ENCODE assay signal across 7 cellular contexts in genomic region chr22:40826292-40826691, GRCh38. TPM values are rescaled to one million over a fixed set of nuclear protein-coding genes. Genes with fewer than 3 reads are reported as not detected.
A peak's percentile ranks its signal among the peaks of the same experiment; 100 is the strongest.
DNase-seq lines count a peak whose midpoint lies in the region; ATAC-seq, FAIRE-seq and TF ChIP-seq lines count a peak whose summit lies in the region.
"Not testable (repeated sequence)": the region's sequence is repeated elsewhere in the genome, so short reads cannot be mapped to it uniquely, and the experiment has no call there.
"Had no signal": no experiment of that assay in that cellular context is flagged by ENCODE, and none has a peak within 500 bp of the region (broad histone marks: within the 10 kb centered on the region; RNA-seq: fewer than 3 reads in every experiment).

No MANE protein-coding gene starts in this region.

- RAD21 ChIA-PET in HCT116 (lab: Charles Lee; ENCODE audit: low non-redundant PET in 1 of 2, low total read pairs in 2 of 2, uncharacterized antibody in 2 of 2, unreplicated experiment in 2 of 2) = not testable (repeated sequence)

- intact Hi-C loops in HCT116 (cut with micrococcal nuclease); Panc1 (cut with micrococcal nuclease; ENCODE audit: unreplicated experiment); endothelial cell of umbilical vein (cut with micrococcal nuclease): not testable (repeated sequence)

- H3K79me2 ChIP-seq in HCT116 (ENCODE audit: insufficient read depth, low read length) = peaks cover 18% of the 10 kb centered on the region
- H3K79me2 ChIP-seq in endothelial cell of umbilical vein (ENCODE audit: control insufficient read depth, insufficient read depth, low read length) = not testable (repeated sequence)

- not testable (repeated sequence) for H3K9me1 ChIP-seq in endothelial cell of umbilical vein (replicated peaks; ENCODE audit: control insufficient read depth, extremely low read depth, insufficient read depth, low read length)

- not testable (repeated sequence) for H3K9me3 ChIP-seq in HCT116 (ENCODE audit: control insufficient read depth in 1 of 2, insufficient read depth in 1 of 2, low read depth in 1 of 2, low read length in 2 of 2); Panc1 (ENCODE audit: control insufficient read depth, insufficient read depth, low read depth, low read length); endothelial cell of umbilical vein (replicated peaks; ENCODE audit: control insufficient read depth, insufficient read depth, low read length)

- H3K36me3 ChIP-seq in HCT116 (ENCODE audit: control insufficient read depth in 1 of 2, insufficient read depth in 2 of 2, low read length in 2 of 2) = peaks cover 21 to 43% of the 10 kb centered on the region in 2 experiments
- peaks cover 29% of the 10 kb centered on the region for H3K36me3 ChIP-seq in Panc1 (ENCODE audit: control insufficient read depth, insufficient read depth, low read length)
- H3K36me3 ChIP-seq in endothelial cell of umbilical vein (ENCODE audit: control insufficient read depth in 2 of 2, extremely low read depth in 1 of 2, insufficient read depth in 2 of 2, low read length in 2 of 2) = peaks cover 5 to 11% of the 10 kb centered on the region in 2 experiments

- CTCF ChIA-PET in HCT116 (lab: Charles Lee); Panc1 (lab: Charles Lee); endothelial cell of umbilical vein (lab: Charles Lee): not testable (repeated sequence)

- POLR2A ChIA-PET in HCT116 (lab: Charles Lee) = not testable (repeated sequence)
- POLR2A ChIA-PET in Panc1 (lab: Charles Lee) = interaction anchor here (0.6 kb wide), 1 partner anchor 81 kb away, joined by 6 read pairs; no protein-coding TSS in a partner anchor
- POLR2A ChIA-PET in endothelial cell of umbilical vein (lab: Charles Lee) = interaction anchor here (0.6 kb wide), 1 partner anchor 386 kb away, joined by 5 read pairs; no protein-coding TSS in a partner anchor

- in situ Hi-C loops in Panc1 (cut with HindIII; ENCODE audit: low pct_unique_long_range_greater_than_20kb, low sequenced_read_pairs) = not testable (repeated sequence)

- not testable (repeated sequence) for FAIRE-seq in endothelial cell of umbilical vein (lab: Jason Lieb, UNC)

- dilution Hi-C loops in endothelial cell of umbilical vein (cut with MboI; ENCODE audit: extremely low pct_ligation_motif_present, low sequenced_read_pairs) = not testable (repeated sequence)

- ATAC-seq in HCT116, Panc1: not testable (repeated sequence)

- not testable (repeated sequence) for H3K9ac ChIP-seq in HCT116 (ENCODE audit: low read length); endothelial cell of umbilical vein (replicated peaks; ENCODE audit: extremely low read depth, insufficient read depth, low read length)

- not testable (repeated sequence) for H3K4me2 ChIP-seq in HCT116 (ENCODE audit: low read length); endothelial cell of umbilical vein (ENCODE audit: insufficient read depth, low read length)

- not testable (repeated sequence) for TF ChIP-seq CTCF in HCT116 (IDR thresholded peaks at IDR 0.05 in 2 of 3, conservative IDR thresholded peaks at IDR 0.05 in 1 of 3; ENCODE audit: borderline replicate concordance in 1 of 3, insufficient read depth in 1 of 3, low read depth in 2 of 3, low read length in 2 of 3); Panc1 (IDR thresholded peaks at IDR 0.05); endothelial cell of umbilical vein (IDR thresholded peaks at IDR 0.05; ENCODE audit: extremely low read depth in 1 of 2, insufficient read depth in 1 of 2, low read depth in 1 of 2, low read length in 2 of 2)

- not testable (repeated sequence) for TF ChIP-seq POLR2A in HCT116 (IDR thresholded peaks at IDR 0.05; ENCODE audit: borderline replicate concordance, extremely low read depth, insufficient read depth, insufficient read length); endothelial cell of umbilical vein (IDR thresholded peaks at IDR 0.05; ENCODE audit: low read depth, low read length)

- BruUV-seq in HCT116 (replicated peaks; lab: Mats Ljungman, UMichigan) (TSS peak; percentile 83), Panc1 (replicated peaks; lab: Mats Ljungman, UMichigan) (TSS peak; percentile 96), endothelial cell of umbilical vein (replicated peaks; lab: Mats Ljungman, UMichigan) (TSS peak; percentile 76)

- not testable (repeated sequence) for H3K27me3 ChIP-seq in HCT116 (ENCODE audit: insufficient read depth, low read length); Panc1 (ENCODE audit: control insufficient read depth, insufficient read depth, low read length); endothelial cell of umbilical vein (ENCODE audit: control insufficient read depth in 2 of 2, insufficient read depth in 2 of 2, low read length in 2 of 2)

- DNase-seq in HCT116 (ENCODE audit: low read depth, low spot score); Panc1 (ENCODE audit: low read depth, low spot score); endothelial cell of umbilical vein (ENCODE audit: low read depth, low spot score): not testable (repeated sequence)

- not testable (repeated sequence) for H3K27ac ChIP-seq in HCT116 (ENCODE audit: low read depth, low read length); Panc1 (ENCODE audit: low read length); endothelial cell of umbilical vein (ENCODE audit: insufficient read depth, low read depth, low read length)

- not testable (repeated sequence) for H2AFZ ChIP-seq in HCT116 (ENCODE audit: low read depth, low read length, poor library complexity, severe bottlenecking); endothelial cell of umbilical vein (ENCODE audit: low read depth, low read length)

- TF ChIP-seq RAD21 in HCT116 (IDR thresholded peaks at IDR 0.05; ENCODE audit: low read depth) = not testable (repeated sequence)

- H4K20me1 ChIP-seq in HCT116 (ENCODE audit: insufficient read depth); endothelial cell of umbilical vein (replicated peaks; ENCODE audit: control insufficient read depth, extremely low read depth, insufficient read depth, low read length): not testable (repeated sequence)

- H3K9me2 ChIP-seq in HCT116 (ENCODE audit: insufficient read depth) = not testable (repeated sequence)

- H3K4me1 ChIP-seq in HCT116 (ENCODE audit: control insufficient read depth in 1 of 2, insufficient read depth in 2 of 2, low read length in 2 of 2); Panc1 (ENCODE audit: control insufficient read depth, insufficient read depth, low read length); endothelial cell of umbilical vein (ENCODE audit: control insufficient read depth, extremely low read depth, insufficient read depth, low read length): not testable (repeated sequence)

- not testable (repeated sequence) for H3K4me3 ChIP-seq in HCT116 (replicated peaks in 1 of 2; ENCODE audit: low read depth in 1 of 2, low read length in 2 of 2); Panc1 (ENCODE audit: low read depth in 2 of 2, low read length in 2 of 2); endothelial cell of umbilical vein (replicated peaks in 1 of 3; ENCODE audit: insufficient read depth in 1 of 3, low read depth in 1 of 3, low read length in 3 of 3)

RNA-seq across cellular contexts. Expression of gene SLC25A17, which starts 7.1 kb away (rescaled TPM):
- total RNA-seq in HCT116 (2021; ENCODE audit: unreplicated experiment) (16.6 TPM), Panc1 (2021; ENCODE audit: unreplicated experiment) (28.9 TPM), endothelial cell of umbilical vein (24.9 and 25.8 TPM in 2 replicates)
- polyA plus RNA-seq in HCT116 (2012) = 13.0 and 13.5 TPM in 2 replicates
- polyA plus RNA-seq in Panc1 (2012; ENCODE audit: insufficient read length) = 31.0 TPM
- 11.9 and 12.2 TPM in 2 replicates for polyA plus RNA-seq in endothelial cell of umbilical vein
- polyA plus RNA-seq in endothelial cell of umbilical vein (2011; cell fraction: cytosol; rRNA removed) = 18.8 and 19.0 TPM in 2 replicates
- polyA plus RNA-seq in endothelial cell of umbilical vein (2011; cell fraction: nucleus; rRNA removed) = 19.9 and 20.6 TPM in 2 replicates
- polyA plus RNA-seq in endothelial cell of umbilical vein (2012) = 14.5 and 21.1 TPM in 2 replicates
- polyA minus RNA-seq in endothelial cell of umbilical vein = 13.0 and 13.6 TPM in 2 replicates
- polyA minus RNA-seq in endothelial cell of umbilical vein (2011; cell fraction: cytosol; rRNA and poly(A)+ RNA removed) = 8.8 TPM
- polyA minus RNA-seq in endothelial cell of umbilical vein (2011; cell fraction: nucleus; rRNA and poly(A)+ RNA removed) = 6.2 and 9.7 TPM in 2 replicates

RNA-seq across cellular contexts. Expression of gene ST13, which starts 30.1 kb away (rescaled TPM):
- total RNA-seq in HCT116 (2021; ENCODE audit: unreplicated experiment) (301 TPM), Panc1 (2021; ENCODE audit: unreplicated experiment) (200 TPM), endothelial cell of umbilical vein (249 and 250 TPM in 2 replicates)
- 231 and 283 TPM in 2 replicates for polyA plus RNA-seq in HCT116 (2012)
- polyA plus RNA-seq in Panc1 (2012; ENCODE audit: insufficient read length) = 252 TPM
- 35.7 and 41.2 TPM in 2 replicates for polyA plus RNA-seq in endothelial cell of umbilical vein
- 130 and 143 TPM in 2 replicates for polyA plus RNA-seq in endothelial cell of umbilical vein (2011; cell fraction: cytosol; rRNA removed)
- polyA plus RNA-seq in endothelial cell of umbilical vein (2011; cell fraction: nucleus; rRNA removed) = 50.6 and 66.5 TPM in 2 replicates
- 230 and 281 TPM in 2 replicates for polyA plus RNA-seq in endothelial cell of umbilical vein (2012)
- polyA minus RNA-seq in endothelial cell of umbilical vein = 53.3 and 92.3 TPM in 2 replicates
- polyA minus RNA-seq in endothelial cell of umbilical vein (2011; cell fraction: cytosol; rRNA and poly(A)+ RNA removed) = 49.1 TPM
- 17.5 and 25.1 TPM in 2 replicates for polyA minus RNA-seq in endothelial cell of umbilical vein (2011; cell fraction: nucleus; rRNA and poly(A)+ RNA removed)

RNA-seq across cellular contexts. Expression of gene XPNPEP3, which starts 30.7 kb away (rescaled TPM):
- 29.8 TPM for total RNA-seq in HCT116 (2021; ENCODE audit: unreplicated experiment)
- polyA plus RNA-seq in HCT116 (2012) = 7.1 and 7.4 TPM in 2 replicates
- 21.0 TPM for total RNA-seq in Panc1 (2021; ENCODE audit: unreplicated experiment)
- polyA plus RNA-seq in Panc1 (2012; ENCODE audit: insufficient read length) = 8.2 TPM
- 21.2 TPM in 2 replicates for total RNA-seq in endothelial cell of umbilical vein
- polyA plus RNA-seq in endothelial cell of umbilical vein = 12.3 and 14.6 TPM in 2 replicates
- 7.4 and 9.0 TPM in 2 replicates for polyA plus RNA-seq in endothelial cell of umbilical vein (2011; cell fraction: cytosol; rRNA removed)
- polyA plus RNA-seq in endothelial cell of umbilical vein (2011; cell fraction: nucleus; rRNA removed) = 16.6 and 20.9 TPM in 2 replicates
- polyA plus RNA-seq in endothelial cell of umbilical vein (2012) = 3.9 and 5.1 TPM in 2 replicates
- 33.6 and 44.3 TPM in 2 replicates for polyA minus RNA-seq in endothelial cell of umbilical vein
- 6.2 TPM for polyA minus RNA-seq in endothelial cell of umbilical vein (2011; cell fraction: cytosol; rRNA and poly(A)+ RNA removed)
- 19.3 and 26.4 TPM in 2 replicates for polyA minus RNA-seq in endothelial cell of umbilical vein (2011; cell fraction: nucleus; rRNA and poly(A)+ RNA removed)

RNA-seq across cellular contexts. Expression of gene DNAJB7, which starts 35.6 kb away (rescaled TPM):
- total RNA-seq in HCT116 (2021; ENCODE audit: unreplicated experiment) (not detected), Panc1 (2021; ENCODE audit: unreplicated experiment) (not detected), endothelial cell of umbilical vein (not detected in 2 replicates)
- 0.04 and 0.06 TPM in 2 replicates for polyA plus RNA-seq in HCT116 (2012)
- polyA plus RNA-seq in Panc1 (2012; ENCODE audit: insufficient read length) = not detected
- polyA plus RNA-seq in endothelial cell of umbilical vein = not detected in 2 replicates
- polyA plus RNA-seq in endothelial cell of umbilical vein (2011; cell fraction: cytosol; rRNA removed) = not detected in 2 replicates
- not detected in 2 replicates for polyA plus RNA-seq in endothelial cell of umbilical vein (2011; cell fraction: nucleus; rRNA removed)
- polyA plus RNA-seq in endothelial cell of umbilical vein (2012) = 0.07 TPM in 1 of 2 replicates, not detected in the other
- not detected in 2 replicates for polyA minus RNA-seq in endothelial cell of umbilical vein
- not detected for polyA minus RNA-seq in endothelial cell of umbilical vein (2011; cell fraction: cytosol; rRNA and poly(A)+ RNA removed)
- not detected in 2 replicates for polyA minus RNA-seq in endothelial cell of umbilical vein (2011; cell fraction: nucleus; rRNA and poly(A)+ RNA removed)
- total RNA-seq: CD8-positive, alpha-beta T cell; GM23248; NCI-H460; RPMI7951 had no signal
